8 cellular contexts compared by ENCODE assay signal in genomic region chr1:21335750-21336168, GRCh38. TPM values are rescaled to one million over a fixed set of nuclear protein-coding genes. Genes with fewer than 3 reads are reported as not detected.
DNase-seq lines count a peak whose midpoint lies in the region; ATAC-seq and TF ChIP-seq lines count a peak whose summit lies in the region.

No MANE protein-coding gene starts in this region.

- H3K27ac Mint-ChIP-seq in T-cell (peak overlapping the region; percentile 98 to 99), immature natural killer cell (peak overlapping the region in 5 of 6 donors; percentile 32 to 98 (median 97))

- peaks cover 18 to 96% (median 84%) of the 10 kb centered on the region in 12 donors for H3K4me1 ChIP-seq in heart left ventricle

- H3K4me3 Mint-ChIP-seq in T-cell (peak overlapping the region; percentile 9 to 91 (median 28)), immature natural killer cell (peak overlapping the region; percentile 42 to 92 (median 89))

- no peak for TF ChIP-seq CTCF in heart left ventricle (IDR thresholded peaks at IDR 0.05)

- no peaks in the 10 kb centered on the region for H3K27me3 ChIP-seq in heart left ventricle

- CTCF ChIA-PET in T-cell (lab: Charles Lee) = interaction anchor here (0.5 to 2.3 kb wide), 3 partner anchors 9 to 66 kb away, joined by 3 to 12 read pairs (median 4); no protein-coding TSS in a partner anchor

- peak in 1 of 5 donors; percentile 46 for DNase-seq in heart left ventricle
- no peak for DNase-seq in cardiac septum (ENCODE audit: low spot score)
- DNase-seq in T-cell = no peak
- no peak for DNase-seq in immature natural killer cell
- no peak for DNase-seq in middle frontal gyrus (ENCODE audit: extremely low spot score, low spot score)
- no peak for DNase-seq in pons (ENCODE audit: low spot score)
- no peak for DNase-seq in NCI-H187 treated with DMSO at 0.1 percent for 48 hours (lab: John Stamatoyannopoulos, UW)

- H3K9me3 Mint-ChIP-seq in T-cell (no peaks in the 10 kb centered on the region), immature natural killer cell (no peaks in the 10 kb centered on the region)

- H3K4me3 ChIP-seq in heart left ventricle = no peak overlapping the region

- peak overlapping the region in 9 of 12 donors; percentile 74 to 94 (median 83) for H3K27ac ChIP-seq in heart left ventricle

- H3K36me3 Mint-ChIP-seq in T-cell = no peaks in the 10 kb centered on the region
- H3K36me3 Mint-ChIP-seq in immature natural killer cell = peaks cover 0 to under 1% (median 0%) of the 10 kb centered on the region in 3 donors

- peaks cover 85 to 92% (median 89%) of the 10 kb centered on the region in 3 donors for H3K4me1 Mint-ChIP-seq in T-cell
- H3K4me1 Mint-ChIP-seq in immature natural killer cell = peaks cover 74 to 79% of the 10 kb centered on the region in 2 donors

- no peaks in the 10 kb centered on the region for H3K9me3 ChIP-seq in heart left ventricle

- no peak for TF ChIP-seq POLR2A in heart left ventricle (IDR thresholded peaks at IDR 0.05)

- WGBS in heart left ventricle, 4 donors = 68 to 86% (median 82%) methylated on average over 3 of the region's 3 CpGs

- H3K36me3 ChIP-seq in heart left ventricle = no peaks in the 10 kb centered on the region

- intact Hi-C loops in heart left ventricle (cut with DNase I) = loop anchor here in 6 of 10 donors (2.0 to 5.0 kb wide), 3 partner anchors 43 to 81 kb away; partner anchors contain the start of gene ECE1 (in 1 of the 6)
- intact Hi-C loops in cardiac septum (cut with DNase I) = no loop called here

- ATAC-seq in heart left ventricle (no peak), T-cell (replicated peaks in 1 of 4) (no peak), GM21619 (IDR thresholded peaks at IDR 0.05; ENCODE audit: unreplicated experiment) (no peak)

- no peaks in the 10 kb centered on the region for H3K27me3 Mint-ChIP-seq in T-cell
- H3K27me3 Mint-ChIP-seq in immature natural killer cell (ENCODE audit: low read depth in 3 of 3) = peaks cover 10 to 13% (median 10%) of the 10 kb centered on the region in 3 donors

- POLR2A ChIA-PET in T-cell (lab: Charles Lee) = no interaction called here

RNA-seq across cellular contexts. Expression of gene ECE1, which starts 45.5 kb away (rescaled TPM):
- 100 to 1,000 TPM in 1 of 9 donors, 10 to 100 TPM in 8; 37.3 to 140 (median 59.4) TPM for total RNA-seq in heart left ventricle
- polyA plus RNA-seq in heart left ventricle = 10 to 100 TPM; 38.4 to 61.3 TPM
- 55.8 TPM for total RNA-seq in cardiac septum
- total RNA-seq in T-cell = 10 to 100 TPM; 81.0 to 94.5 (median 87.1) TPM
- 10 to 100 TPM in 1 of 3 donors, 1 to 10 TPM in 2; 3.3 to 24.7 (median 4.3) TPM for polyA plus RNA-seq in immature natural killer cell
